In genomic region chr16:2036200-2036966, GRCh38 we compare ENCODE assay signal across 1 cellular context.
TF ChIP-seq lines count a peak whose summit lies in the region.

No MANE protein-coding gene starts in this region.

TF ChIP-seq in HepG2, 621 proteins besides CTCF, POLR2A, EP300 and RAD21 (continued from another document and continues in another):
- TF ChIP-seq ZBTB33 (CRISPR knock-in tag; IDR thresholded peaks at IDR 0.05) (peak; percentile 76), YEATS4 (CRISPR knock-in tag; IDR thresholded peaks at IDR 0.05; ENCODE audit: borderline replicate concordance) (no peak), HIVEP1 (CRISPR knock-in tag; IDR thresholded peaks at IDR 0.05) (no peak), HINFP (CRISPR knock-in tag; IDR thresholded peaks at IDR 0.05; ENCODE audit: low read depth) (no peak), ZC3H4 (CRISPR knock-in tag; IDR thresholded peaks at IDR 0.05; ENCODE audit: borderline replicate concordance) (no peak), ZNF749 (CRISPR knock-in tag; IDR thresholded peaks at IDR 0.05; ENCODE audit: borderline replicate concordance) (no peak), RCOR2 (CRISPR knock-in tag; IDR thresholded peaks at IDR 0.05) (no peak), ZNF512B (CRISPR knock-in tag; IDR thresholded peaks at IDR 0.05; ENCODE audit: borderline replicate concordance) (no peak), ZBTB25 (CRISPR knock-in tag; IDR thresholded peaks at IDR 0.05) (no peak), NRL (CRISPR knock-in tag; IDR thresholded peaks at IDR 0.05; ENCODE audit: borderline replicate concordance) (peak; percentile 6; the same call in 1 of the 2 replicates), AKAP8 (CRISPR knock-in tag; IDR thresholded peaks at IDR 0.05) (peak; percentile 38), ZNF337 (CRISPR knock-in tag; IDR thresholded peaks at IDR 0.05; ENCODE audit: borderline replicate concordance, low read depth) (no peak), ZNF616 (CRISPR knock-in tag; IDR thresholded peaks at IDR 0.05; ENCODE audit: low read depth) (no peak), ZNF75D (CRISPR knock-in tag; IDR thresholded peaks at IDR 0.05; ENCODE audit: borderline replicate concordance) (no peak), ZBTB38 (CRISPR knock-in tag; IDR thresholded peaks at IDR 0.05) (peak; percentile 87), ZNF761 (CRISPR knock-in tag; conservative IDR thresholded peaks at IDR 0.05) (no peak), SSRP1 (CRISPR knock-in tag; IDR thresholded peaks at IDR 0.05) (no peak), MAFF (IDR thresholded peaks at IDR 0.05; ENCODE audit: low read depth, low read length) (no peak), HNRNPLL (IDR thresholded peaks at IDR 0.05; ENCODE audit: low read depth, low read length, poor library complexity, severe bottlenecking) (peak; percentile 28), PHF8 (CRISPR knock-in tag; IDR thresholded peaks at IDR 0.05) (no peak), PRPF4 (IDR thresholded peaks at IDR 0.05; ENCODE audit: low read depth, low read length, poor library complexity, severe bottlenecking) (no peak), HNF4A (CRISPR knock-in tag; IDR thresholded peaks at IDR 0.05) (no peak), KLF15 (CRISPR knock-in tag; IDR thresholded peaks at IDR 0.05; ENCODE audit: borderline replicate concordance) (no peak), TBX2 (CRISPR knock-in tag; IDR thresholded peaks at IDR 0.05; ENCODE audit: borderline replicate concordance) (no peak), MTF1 (CRISPR knock-in tag; IDR thresholded peaks at IDR 0.05) (no peak), RBFOX2 (IDR thresholded peaks at IDR 0.05; ENCODE audit: low read depth, low read length) (peak; percentile 40), MEIS2 (CRISPR knock-in tag; IDR thresholded peaks at IDR 0.05) (no peak), ERF (CRISPR knock-in tag; IDR thresholded peaks at IDR 0.05) (no peak), ZNF354B (CRISPR knock-in tag; IDR thresholded peaks at IDR 0.05) (no peak), HOXD1 (CRISPR knock-in tag; IDR thresholded peaks at IDR 0.05) (no peak), ZMAT3 (CRISPR knock-in tag; conservative IDR thresholded peaks at IDR 0.05) (0 out of 2 replicates have a peak, but pooled peaks have one; percentile 55), SP5 (CRISPR knock-in tag; IDR thresholded peaks at IDR 0.05; ENCODE audit: borderline replicate concordance, low read depth) (no peak), ZBTB20 (CRISPR knock-in tag; IDR thresholded peaks at IDR 0.05; ENCODE audit: borderline replicate concordance, low read depth) (no peak), ZNF263 (CRISPR knock-in tag; IDR thresholded peaks at IDR 0.05) (peak; percentile 42; the same call in 1 of the 2 replicates), ZBTB7A (CRISPR knock-in tag; IDR thresholded peaks at IDR 0.05) (no peak), ZNF546 (CRISPR knock-in tag; conservative IDR thresholded peaks at IDR 0.05) (0 out of 2 replicates have a peak, but pooled peaks have one; percentile 22), ZNF766 (CRISPR knock-in tag; IDR thresholded peaks at IDR 0.05; ENCODE audit: borderline replicate concordance) (no peak), ZNF674 (CRISPR knock-in tag; IDR thresholded peaks at IDR 0.05; ENCODE audit: low read depth) (no peak), GMEB1 (CRISPR knock-in tag; IDR thresholded peaks at IDR 0.05; ENCODE audit: borderline replicate concordance) (no peak), MZF1 (CRISPR knock-in tag; IDR thresholded peaks at IDR 0.05; ENCODE audit: borderline replicate concordance) (no peak), NCOA2 (CRISPR knock-in tag; IDR thresholded peaks at IDR 0.05) (no peak), GATAD2A (CRISPR knock-in tag; IDR thresholded peaks at IDR 0.05) (no peak), PCBP2 (optimal IDR thresholded peaks at IDR 0.05; ENCODE audit: low read depth, low read length, poor library complexity, severe bottlenecking) (no peak), NCOR1 (IDR thresholded peaks at IDR 0.05; ENCODE audit: borderline replicate concordance, low read length) (no peak), ZNF414 (CRISPR knock-in tag; IDR thresholded peaks at IDR 0.05) (no peak), ZNF670 (CRISPR knock-in tag; IDR thresholded peaks at IDR 0.05; ENCODE audit: borderline replicate concordance) (no peak)
- TF ChIP-seq, protein P1, sequence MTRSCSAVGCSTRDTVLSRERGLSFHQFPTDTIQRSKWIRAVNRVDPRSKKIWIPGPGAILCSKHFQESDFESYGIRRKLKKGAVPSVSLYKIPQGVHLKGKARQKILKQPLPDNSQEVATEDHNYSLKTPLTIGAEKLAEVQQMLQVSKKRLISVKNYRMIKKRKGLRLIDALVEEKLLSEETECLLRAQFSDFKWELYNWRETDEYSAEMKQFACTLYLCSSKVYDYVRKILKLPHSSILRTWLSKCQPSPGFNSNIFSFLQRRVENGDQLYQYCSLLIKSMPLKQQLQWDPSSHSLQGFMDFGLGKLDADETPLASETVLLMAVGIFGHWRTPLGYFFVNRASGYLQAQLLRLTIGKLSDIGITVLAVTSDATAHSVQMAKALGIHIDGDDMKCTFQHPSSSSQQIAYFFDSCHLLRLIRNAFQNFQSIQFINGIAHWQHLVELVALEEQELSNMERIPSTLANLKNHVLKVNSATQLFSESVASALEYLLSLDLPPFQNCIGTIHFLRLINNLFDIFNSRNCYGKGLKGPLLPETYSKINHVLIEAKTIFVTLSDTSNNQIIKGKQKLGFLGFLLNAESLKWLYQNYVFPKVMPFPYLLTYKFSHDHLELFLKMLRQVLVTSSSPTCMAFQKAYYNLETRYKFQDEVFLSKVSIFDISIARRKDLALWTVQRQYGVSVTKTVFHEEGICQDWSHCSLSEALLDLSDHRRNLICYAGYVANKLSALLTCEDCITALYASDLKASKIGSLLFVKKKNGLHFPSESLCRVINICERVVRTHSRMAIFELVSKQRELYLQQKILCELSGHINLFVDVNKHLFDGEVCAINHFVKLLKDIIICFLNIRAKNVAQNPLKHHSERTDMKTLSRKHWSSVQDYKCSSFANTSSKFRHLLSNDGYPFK (CRISPR knock-in tag; IDR thresholded peaks at IDR 0.05; ENCODE audit: borderline replicate concordance): 0 out of 2 replicates have a peak, but pooled peaks have one; percentile 0
- TF ChIP-seq, protein P2, sequence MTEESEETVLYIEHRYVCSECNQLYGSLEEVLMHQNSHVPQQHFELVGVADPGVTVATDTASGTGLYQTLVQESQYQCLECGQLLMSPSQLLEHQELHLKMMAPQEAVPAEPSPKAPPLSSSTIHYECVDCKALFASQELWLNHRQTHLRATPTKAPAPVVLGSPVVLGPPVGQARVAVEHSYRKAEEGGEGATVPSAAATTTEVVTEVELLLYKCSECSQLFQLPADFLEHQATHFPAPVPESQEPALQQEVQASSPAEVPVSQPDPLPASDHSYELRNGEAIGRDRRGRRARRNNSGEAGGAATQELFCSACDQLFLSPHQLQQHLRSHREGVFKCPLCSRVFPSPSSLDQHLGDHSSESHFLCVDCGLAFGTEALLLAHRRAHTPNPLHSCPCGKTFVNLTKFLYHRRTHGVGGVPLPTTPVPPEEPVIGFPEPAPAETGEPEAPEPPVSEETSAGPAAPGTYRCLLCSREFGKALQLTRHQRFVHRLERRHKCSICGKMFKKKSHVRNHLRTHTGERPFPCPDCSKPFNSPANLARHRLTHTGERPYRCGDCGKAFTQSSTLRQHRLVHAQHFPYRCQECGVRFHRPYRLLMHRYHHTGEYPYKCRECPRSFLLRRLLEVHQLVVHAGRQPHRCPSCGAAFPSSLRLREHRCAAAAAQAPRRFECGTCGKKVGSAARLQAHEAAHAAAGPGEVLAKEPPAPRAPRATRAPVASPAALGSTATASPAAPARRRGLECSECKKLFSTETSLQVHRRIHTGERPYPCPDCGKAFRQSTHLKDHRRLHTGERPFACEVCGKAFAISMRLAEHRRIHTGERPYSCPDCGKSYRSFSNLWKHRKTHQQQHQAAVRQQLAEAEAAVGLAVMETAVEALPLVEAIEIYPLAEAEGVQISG (CRISPR knock-in tag; IDR thresholded peaks at IDR 0.05): no peak
- TF ChIP-seq, protein P3, sequence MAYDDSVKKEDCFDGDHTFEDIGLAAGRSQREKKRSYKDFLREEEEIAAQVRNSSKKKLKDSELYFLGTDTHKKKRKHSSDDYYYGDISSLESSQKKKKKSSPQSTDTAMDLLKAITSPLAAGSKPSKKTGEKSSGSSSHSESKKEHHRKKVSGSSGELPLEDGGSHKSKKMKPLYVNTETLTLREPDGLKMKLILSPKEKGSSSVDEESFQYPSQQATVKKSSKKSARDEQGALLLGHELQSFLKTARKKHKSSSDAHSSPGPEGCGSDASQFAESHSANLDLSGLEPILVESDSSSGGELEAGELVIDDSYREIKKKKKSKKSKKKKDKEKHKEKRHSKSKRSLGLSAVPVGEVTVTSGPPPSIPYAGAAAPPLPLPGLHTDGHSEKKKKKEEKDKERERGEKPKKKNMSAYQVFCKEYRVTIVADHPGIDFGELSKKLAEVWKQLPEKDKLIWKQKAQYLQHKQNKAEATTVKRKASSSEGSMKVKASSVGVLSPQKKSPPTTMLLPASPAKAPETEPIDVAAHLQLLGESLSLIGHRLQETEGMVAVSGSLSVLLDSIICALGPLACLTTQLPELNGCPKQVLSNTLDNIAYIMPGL (CRISPR knock-in tag; IDR thresholded peaks at IDR 0.05; ENCODE audit: borderline replicate concordance in 1 of 2, low read depth in 1 of 2): no peak
